Comparison of ENCODE assay signal across 8 cellular contexts in the genomic region with DNA sequence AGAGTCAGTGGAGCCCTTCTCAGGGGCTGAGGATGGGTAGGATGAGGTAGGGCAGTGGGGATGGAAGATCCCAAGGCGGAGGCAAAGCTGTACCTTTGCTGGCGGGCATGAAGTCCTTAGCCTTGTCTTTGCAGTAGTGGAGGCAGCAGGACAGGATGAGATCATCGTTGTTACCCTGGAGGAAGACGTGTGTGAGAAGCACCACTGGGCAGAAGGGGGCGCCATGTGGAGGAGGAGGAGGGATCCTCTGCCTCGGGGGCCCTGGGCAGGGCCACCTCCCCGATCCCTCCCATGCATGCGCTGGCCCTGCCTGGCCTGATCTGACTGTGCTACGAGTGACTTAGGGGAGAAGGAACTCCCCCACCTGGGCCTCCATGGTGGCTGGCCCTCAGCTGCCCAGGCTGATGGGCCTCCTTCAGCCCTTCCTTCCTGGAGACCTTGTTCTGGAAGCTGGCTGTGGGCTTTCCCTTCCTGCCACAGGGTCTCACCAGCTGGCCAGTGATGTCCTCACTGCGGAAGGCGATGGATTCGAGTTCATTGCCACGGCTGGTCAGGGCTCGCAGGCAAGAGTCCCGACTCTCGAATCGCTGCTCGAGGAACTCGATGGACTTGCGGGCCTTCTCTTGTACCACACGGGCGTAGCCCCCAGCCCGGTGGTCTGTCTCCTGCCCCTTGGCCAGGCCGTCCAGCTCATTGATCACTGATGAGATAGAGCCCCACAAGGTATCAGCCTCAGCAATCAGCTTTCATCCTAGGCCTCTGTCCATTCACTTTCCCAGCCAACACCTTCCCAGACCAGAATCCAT. TPM values are rescaled to one million over a fixed set of nuclear protein-coding genes. Genes with fewer than 3 reads are reported as not detected.
DNase-seq lines count a peak whose midpoint lies in the region; FAIRE-seq and TF ChIP-seq lines count a peak whose summit lies in the region.

No MANE protein-coding gene starts in this region.

- peaks cover 72% of the 10 kb centered on the region for H3K4me1 Mint-ChIP-seq in astrocyte (ENCODE audit: low read depth, unreplicated experiment)

- DNase-seq in astrocyte (ENCODE audit: low read depth) = peak; percentile 69
- no peak for DNase-seq in testis
- DNase-seq in mucosa of gallbladder (ENCODE audit: low spot score) = no peak
- DNase-seq in H54 (ENCODE audit: insufficient read length, low spot score) = no peak
- DNase-seq in substantia nigra (lab: John Stamatoyannopoulos, UW) = no peak

- H3F3A ChIP-seq in OCI-LY1 (ENCODE audit: insufficient read depth, low read length) = no peaks in the 10 kb centered on the region

- H3K9me2 ChIP-seq in OCI-LY1 (ENCODE audit: low read depth, low read length) = no peaks in the 10 kb centered on the region

- H3K36me3 ChIP-seq in OCI-LY1 (ENCODE audit: insufficient read depth, low read length) (peaks cover 21% of the 10 kb centered on the region; the same call in 1 of the 2 replicates), astrocyte (ENCODE audit: insufficient read depth, low read length) (peaks cover 2% of the 10 kb centered on the region), liver (ENCODE audit: control insufficient read depth in 4 of 4, insufficient read depth in 3 of 4, low read depth in 1 of 4, low read length in 3 of 4) (peaks cover 2 to 10% (median 4%) of the 10 kb centered on the region in 4 donors), testis (ENCODE audit: low read depth, missing control alignments) (no peaks in the 10 kb centered on the region)

- no peaks in the 10 kb centered on the region for H3K79me2 ChIP-seq in OCI-LY1 (ENCODE audit: insufficient read depth, low read length)
- H3K79me2 ChIP-seq in astrocyte (ENCODE audit: insufficient read depth, low read length) = peaks cover 44% of the 10 kb centered on the region

- peaks cover 30% of the 10 kb centered on the region for H3K36me3 Mint-ChIP-seq in astrocyte (ENCODE audit: low read depth, unreplicated experiment)

- H4K20me1 ChIP-seq in OCI-LY1 (ENCODE audit: insufficient read depth, low read length) (no peaks in the 10 kb centered on the region), astrocyte (ENCODE audit: insufficient read depth, low read length) (no peaks in the 10 kb centered on the region)

- no peaks in the 10 kb centered on the region for H3K27me3 Mint-ChIP-seq in astrocyte (ENCODE audit: low read depth, unreplicated experiment)

- peaks cover 28% of the 10 kb centered on the region for H3K4me1 ChIP-seq in OCI-LY1 (ENCODE audit: insufficient read depth, low read length, severe bottlenecking)
- peaks cover 93% of the 10 kb centered on the region for H3K4me1 ChIP-seq in astrocyte (ENCODE audit: insufficient read depth, low read length)
- H3K4me1 ChIP-seq in liver (ENCODE audit: control insufficient read depth in 4 of 4, insufficient read depth in 4 of 4, low read length in 3 of 4) = peaks cover 3 to 38% (median 20%) of the 10 kb centered on the region in 4 donors
- H3K4me1 ChIP-seq in testis = peaks cover 69% of the 10 kb centered on the region

- H3K4me3 Mint-ChIP-seq in astrocyte (ENCODE audit: unreplicated experiment) = peak overlapping the region; percentile 45

- no peak overlapping the region for H2AFZ ChIP-seq in OCI-LY1 (ENCODE audit: low read length)
- H2AFZ ChIP-seq in astrocyte (ENCODE audit: low read depth, low read length) = no peak overlapping the region

- intact Hi-C loops in testis (cut with DNase I; ENCODE audit: low total_unique reads) = no loop called here

- 89% methylated on average over 24 of the region's 24 CpGs for WGBS in liver
- 79 to 87% methylated on average over 20 to 22 of the region's 24 CpGs for WGBS in testis, 2 donors

- TF ChIP-seq CTCF in GM12874 (IDR thresholded peaks at IDR 0.05; ENCODE audit: insufficient read depth, low read depth, low read length) (peak; percentile 80), OCI-LY1 (IDR thresholded peaks at IDR 0.05; ENCODE audit: low read length) (peak; percentile 69), astrocyte (IDR thresholded peaks at IDR 0.05; ENCODE audit: insufficient read depth, low read depth, low read length) (peak; percentile 44), liver (IDR thresholded peaks at IDR 0.05; ENCODE audit: low read depth, low read length, missing input control) (peak; percentile 14), testis (IDR thresholded peaks at IDR 0.05) (peak in 1 of 3 experiments; percentile 13)

- FAIRE-seq in astrocyte (lab: Jason Lieb, UNC) (peak; percentile 75), H54 (lab: Jason Lieb, UNC) (no peak)

- no peaks in the 10 kb centered on the region for H3K9me3 Mint-ChIP-seq in astrocyte (ENCODE audit: unreplicated experiment)

- H3K27ac ChIP-seq in OCI-LY1 (ENCODE audit: low read depth, low read length, poor library complexity, severe bottlenecking) = peak overlapping the region; percentile 72
- H3K27ac ChIP-seq in astrocyte (ENCODE audit: low read depth, low read length) = peak overlapping the region; percentile 99
- peak overlapping the region; percentile 22 to 54 for H3K27ac ChIP-seq in liver (ENCODE audit: low read depth in 1 of 2, low read length in 2 of 2)
- peak overlapping the region; percentile 52 to 92 for H3K27ac ChIP-seq in testis
- no peak overlapping the region for H3K27ac ChIP-seq in substantia nigra (ENCODE audit: low read depth, low read length, poor library complexity, severe bottlenecking)

- peak overlapping the region; percentile 86 for H3K27ac Mint-ChIP-seq in astrocyte (ENCODE audit: unreplicated experiment)

- H3K27me3 ChIP-seq in OCI-LY1 (ENCODE audit: insufficient read depth, low read length) (no peaks in the 10 kb centered on the region), astrocyte (ENCODE audit: insufficient read depth, low read length) (no peaks in the 10 kb centered on the region), liver (ENCODE audit: control insufficient read depth in 4 of 4, insufficient read depth in 4 of 4, low read length in 3 of 4) (no peaks in the 10 kb centered on the region), testis (no peaks in the 10 kb centered on the region)

- H3K4me2 ChIP-seq in OCI-LY1 (ENCODE audit: low read length) (peak overlapping the region; percentile 21; the same call in 1 of the 2 replicates), astrocyte (ENCODE audit: low read length) (peak overlapping the region; percentile 4)

- H3K9me3 ChIP-seq in OCI-LY1 (ENCODE audit: low read length) (no peaks in the 10 kb centered on the region), astrocyte (ENCODE audit: insufficient read depth, low read depth, low read length) (no peaks in the 10 kb centered on the region), liver (ENCODE audit: control insufficient read depth in 4 of 4, low read length in 3 of 4) (no peaks in the 10 kb centered on the region), testis (no peaks in the 10 kb centered on the region)

- H3K9ac ChIP-seq in OCI-LY1 (ENCODE audit: low read length) = peak overlapping the region; percentile 10; the same call in 1 of the 2 replicates
- peak overlapping the region; percentile 93 for H3K9ac ChIP-seq in astrocyte (ENCODE audit: low read length)
- no peak overlapping the region for H3K9ac ChIP-seq in liver (ENCODE audit: low read depth in 1 of 2, low read length in 2 of 2)

- TF ChIP-seq POLR2A in testis (IDR thresholded peaks at IDR 0.05) = no peak
- no peak for TF ChIP-seq POLR2A in H54 (IDR thresholded peaks at IDR 0.05; ENCODE audit: low read depth, low read length)

- H3K4me3 ChIP-seq in OCI-LY1 (ENCODE audit: low read depth, low read length, poor library complexity, severe bottlenecking) = no peak overlapping the region
- H3K4me3 ChIP-seq in astrocyte (ENCODE audit: insufficient read depth, low read depth, low read length) = no peak overlapping the region
- no peak overlapping the region for H3K4me3 ChIP-seq in liver (ENCODE audit: low read depth in 1 of 3, low read length in 3 of 3)
- H3K4me3 ChIP-seq in testis = no peak overlapping the region

- TF ChIP-seq RAD21 in liver (IDR thresholded peaks at IDR 0.05) = peak in 1 of 2 donors; percentile 26

TF ChIP-seq in liver, 16 proteins besides CTCF, POLR2A, EP300 and RAD21 (continues in another document):
- no peak for TF ChIP-seq JUND (IDR thresholded peaks at IDR 0.05)
- TF ChIP-seq, protein P1, sequence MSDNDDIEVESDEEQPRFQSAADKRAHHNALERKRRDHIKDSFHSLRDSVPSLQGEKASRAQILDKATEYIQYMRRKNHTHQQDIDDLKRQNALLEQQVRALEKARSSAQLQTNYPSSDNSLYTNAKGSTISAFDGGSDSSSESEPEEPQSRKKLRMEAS (IDR thresholded peaks at IDR 0.05) = no peak
- TF ChIP-seq FOXA2 (IDR thresholded peaks at IDR 0.05) = no peak
- no peak for TF ChIP-seq HNF4G (IDR thresholded peaks at IDR 0.05)
- TF ChIP-seq RXRA (IDR thresholded peaks at IDR 0.05) = no peak

RNA-seq across cellular contexts. Expression of gene HIC1, which starts 10.3 kb away (rescaled TPM):
- total RNA-seq in astrocyte (9.0 and 14.5 TPM in 2 replicates), liver (1 to 10 TPM; 3.9 to 4.8 TPM), testis (10 to 100 TPM; 36.1 to 38.4 TPM), mucosa of gallbladder (20.8 TPM)
- polyA plus RNA-seq in liver (1 to 10 TPM in 1 of 2 donors, under 1 TPM in 1; 0.44 to 3.5 TPM), testis (ENCODE audit: insufficient read depth, low read depth, low replicate concordance) (8.7 TPM)

RNA-seq across cellular contexts. Expression of gene OVCA2, which starts 23.4 kb away (rescaled TPM):
- 32.8 and 36.8 TPM in 2 replicates for total RNA-seq in astrocyte
- 10 to 100 TPM; 16.1 to 17.2 TPM for total RNA-seq in liver
- 10 to 100 TPM; 30.3 to 30.6 TPM for polyA plus RNA-seq in liver
- total RNA-seq in testis = 10 to 100 TPM; 46.3 to 55.1 TPM
- 46.3 TPM for polyA plus RNA-seq in testis (ENCODE audit: insufficient read depth, low read depth, low replicate concordance)
- total RNA-seq in mucosa of gallbladder = 31.8 TPM

RNA-seq across cellular contexts. Expression of gene DPH1, which starts 35.2 kb away (rescaled TPM):
- total RNA-seq in astrocyte = 25.8 and 26.7 TPM in 2 replicates
- total RNA-seq in liver = 10 to 100 TPM in 1 of 2 donors, 1 to 10 TPM in 1; 9.8 to 24.6 TPM
- polyA plus RNA-seq in liver = 10 to 100 TPM; 17.5 to 21.2 TPM
- total RNA-seq in testis = 10 to 100 TPM; 91.9 to 93.3 TPM
- 32.6 TPM for polyA plus RNA-seq in testis (ENCODE audit: insufficient read depth, low read depth, low replicate concordance)
- 51.5 TPM for total RNA-seq in mucosa of gallbladder

RNA-seq across cellular contexts. Expression of gene RTN4RL1, which starts 40.0 kb away (rescaled TPM):
- total RNA-seq in astrocyte = 0.65 and 0.77 TPM in 2 replicates
- total RNA-seq in liver = 1 to 10 TPM in 1 of 2 donors, under 1 TPM in 1; 0.65 to 1.8 TPM
- polyA plus RNA-seq in liver = 1 to 10 TPM in 1 of 2 donors, under 1 TPM in 1; 0.04 to 5.4 TPM
- 1 to 10 TPM; 1.7 to 1.8 TPM for total RNA-seq in testis
- 1.8 TPM for polyA plus RNA-seq in testis (ENCODE audit: insufficient read depth, low read depth, low replicate concordance)
- total RNA-seq in mucosa of gallbladder = 9.3 TPM

Comparison
In these comparisons a context has a peak if more than half of its experiments do, and no peak if none do; other contexts are left out.
1. H3K9ac ChIP-seq: peak in OCI-LY1 (single experiment) and astrocyte (single experiment); none in liver (0 of 2).